ENCODE assay signal across 22 cellular contexts in the genomic region with DNA sequence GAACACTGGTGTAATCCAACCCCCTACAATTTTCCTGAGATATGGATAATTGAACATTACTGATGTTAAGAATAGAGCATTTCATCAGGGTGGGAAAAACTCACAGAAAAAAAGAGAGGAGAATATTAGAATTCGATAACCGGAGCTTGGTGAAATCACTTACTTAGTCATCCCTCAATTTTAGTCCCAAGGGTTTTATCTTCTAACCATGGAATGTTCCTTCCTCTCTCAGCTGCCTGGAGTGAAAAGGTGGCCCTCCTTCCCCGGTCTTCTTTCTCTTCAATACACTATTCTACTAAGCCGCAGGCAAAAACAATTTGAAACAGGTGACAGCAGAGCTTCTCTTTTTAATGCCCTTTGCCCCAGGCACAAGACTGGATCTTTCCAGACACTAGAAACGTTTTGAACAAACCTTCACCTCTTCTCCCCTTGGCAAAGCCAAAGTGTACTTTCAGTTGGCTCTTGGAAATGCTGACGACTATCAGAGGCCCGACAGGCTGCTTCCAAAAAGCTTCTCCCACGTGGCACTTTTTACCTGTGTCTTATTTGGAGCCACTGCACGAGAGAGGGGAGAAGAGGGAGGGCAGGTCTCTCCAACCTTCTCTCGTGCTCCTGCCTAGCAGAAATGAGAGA.
"Had no signal": no experiment of that assay in that cellular context is flagged by ENCODE, and none has a peak within 500 bp of the region (broad histone marks: within the 10 kb centered on the region; RNA-seq: fewer than 3 reads in every experiment).

No MANE protein-coding gene starts in this region.

- H3K27me3 ChIP-seq: body of pancreas, neutrophil had no signal

- H3K9me3 ChIP-seq: body of pancreas, neutrophil had no signal

- H3K4me3 ChIP-seq: body of pancreas, lung, SK-N-MC, smooth muscle cell had no signal

- H3K27ac ChIP-seq: body of pancreas, neutrophil, SK-N-MC, WERI-Rb-1 had no signal

- H3K4me1 Mint-ChIP-seq: immature natural killer cell, T-cell had no signal

- ATAC-seq: body of pancreas; naive thymus-derived CD8-positive, alpha-beta T cell; T-cell had no signal

- H3K4me3 Mint-ChIP-seq: activated CD4-positive, alpha-beta memory T cell treated with anti-CD3 and anti-CD28 coated beads for 36 hours; activated T-cell treated with anti-CD3 and anti-CD28 coated beads, Interleukin-2, amount 50 U/mL, for 24 hours; immature natural killer cell; naive thymus-derived CD8-positive, alpha-beta T cell; T-cell had no signal

- DNase-seq: activated CD4-positive, alpha-beta memory T cell treated with anti-CD3 and anti-CD28 coated beads for 36 hours; activated effector memory CD4-positive, alpha-beta T cell treated with Interleukin-2 at 50 U/mL for 16 hours; activated naive CD4-positive, alpha-beta T cell treated with anti-CD3 and anti-CD28 coated beads, Interleukin-2, amount 50 U/mL, for 16 hours; activated T-cell treated with anti-CD3 and anti-CD28 coated beads, Interleukin-2, amount 50 U/mL, for 24 hours; body of pancreas; central memory CD4-positive, alpha-beta T cell; cortex of kidney; effector CD4-positive, alpha-beta T cell; foreskin melanocyte; head of caudate nucleus; immature natural killer cell; naive thymus-derived CD8-positive, alpha-beta T cell; stimulated activated CD4-positive, alpha-beta T cell treated with anti-CD3 and anti-CD28 coated beads, Interleukin-4, amount 100 ng/mL, for 4 hours; stimulated activated CD8-positive, alpha-beta memory T cell treated with anti-CD3 and anti-CD28 coated beads, Interleukin-4, amount 100 ng/mL, for 48 hours; stimulated activated naive CD4-positive, alpha-beta T cell treated with Interleukin-2 at 50 U/mL for 16 hours; T-cell; T-helper 9 cell; WERI-Rb-1 had no signal

- H3K27ac Mint-ChIP-seq: activated CD4-positive, alpha-beta memory T cell treated with anti-CD3 and anti-CD28 coated beads for 36 hours; activated T-cell treated with anti-CD3 and anti-CD28 coated beads, Interleukin-2, amount 50 U/mL, for 24 hours; immature natural killer cell; naive thymus-derived CD8-positive, alpha-beta T cell; T-cell had no signal

- H3K4me2 ChIP-seq: smooth muscle cell had no signal

- H3K36me3 Mint-ChIP-seq: activated CD4-positive, alpha-beta memory T cell treated with anti-CD3 and anti-CD28 coated beads for 36 hours; immature natural killer cell; naive thymus-derived CD8-positive, alpha-beta T cell; T-cell had no signal

- H3K36me3 ChIP-seq: neutrophil, WERI-Rb-1 had no signal

- H3K27me3 Mint-ChIP-seq: activated CD4-positive, alpha-beta memory T cell treated with anti-CD3 and anti-CD28 coated beads for 36 hours; activated T-cell treated with anti-CD3 and anti-CD28 coated beads, Interleukin-2, amount 50 U/mL, for 24 hours; naive thymus-derived CD8-positive, alpha-beta T cell; T-cell had no signal

- H3K4me1 ChIP-seq: body of pancreas had no signal
